Comparison of ENCODE assay signal across 14 cellular contexts in the genomic region with DNA sequence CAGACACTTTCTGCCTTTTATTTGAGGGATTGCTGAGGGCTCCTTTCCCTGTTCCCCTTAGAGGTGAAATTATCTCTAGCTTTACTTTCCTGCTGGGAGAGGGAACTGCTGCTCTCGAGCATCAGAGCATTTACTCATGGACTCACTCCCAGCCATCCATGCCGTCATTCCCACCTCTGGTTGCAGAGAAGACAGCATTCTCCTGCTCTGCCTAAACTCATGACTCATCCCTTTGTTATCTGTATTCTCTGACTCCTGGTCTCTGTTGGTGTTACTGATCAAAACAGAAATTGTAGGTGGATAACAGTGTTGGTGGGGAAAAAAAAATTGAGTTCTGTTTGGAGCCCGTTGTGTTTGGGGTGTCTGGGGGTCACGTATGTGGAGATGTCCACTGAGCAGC.
DNase-seq lines count a peak whose midpoint lies in the region; ATAC-seq, FAIRE-seq and TF ChIP-seq lines count a peak whose summit lies in the region.
"Had no signal": no experiment of that assay in that cellular context is flagged by ENCODE, and none has a peak within 500 bp of the region (broad histone marks: within the 10 kb centered on the region; RNA-seq: fewer than 3 reads in every experiment).

No MANE protein-coding gene starts in this region.

- H2BK5ac ChIP-seq in H9 (ENCODE audit: insufficient read length, low read length), result no peak overlapping the region

- H3K79me2 ChIP-seq in astrocyte (ENCODE audit: insufficient read depth, low read length) (no peaks in the 10 kb centered on the region), H9 (ENCODE audit: insufficient read depth, low read length) (no peaks in the 10 kb centered on the region)

- H4K91ac ChIP-seq in H9 (ENCODE audit: insufficient read length, low read depth, low read length), result no peak overlapping the region

- H3K27me3 Mint-ChIP-seq in astrocyte (ENCODE audit: low read depth, unreplicated experiment), result no peaks in the 10 kb centered on the region
- H3K27me3 Mint-ChIP-seq in H9 (ENCODE audit: low read depth), result peaks cover 37% of the 10 kb centered on the region

- H3K14ac ChIP-seq in H9 (ENCODE audit: insufficient read depth, low read length), result no peak overlapping the region

- H3K27me3 ChIP-seq in astrocyte (ENCODE audit: insufficient read depth, low read length), result no peaks in the 10 kb centered on the region
- H3K27me3 ChIP-seq in transverse colon, result peaks cover 12% of the 10 kb centered on the region
- no peaks in the 10 kb centered on the region for H3K27me3 ChIP-seq in H9 (ENCODE audit: insufficient read depth, low read length)

- H3K56ac ChIP-seq in H9 (ENCODE audit: insufficient read length, low read depth, low read length), result no peak overlapping the region

- intact Hi-C loops in transverse colon (cut with DNase I; ENCODE audit: low total_unique reads), result no loop called here

- DNase-seq in AG20443 (ENCODE audit: low spot score) (peak; percentile 85), HS-5 (ENCODE audit: low read depth) (peak; percentile 68), astrocyte (ENCODE audit: low read depth) (peak; percentile 97), iPS-NIHi7 (ENCODE audit: extremely low spot score) (peak; percentile 51), transverse colon (no peak), H9 (no peak), putamen (ENCODE audit: low spot score) (no peak)
- DNase-seq: CD4-positive, alpha-beta memory T cell; naive thymus-derived CD8-positive, alpha-beta T cell; NCI-H1930 had no signal

- H3K9me3 Mint-ChIP-seq in astrocyte (ENCODE audit: unreplicated experiment) (peaks cover 5% of the 10 kb centered on the region), H9 (peaks cover 5 to 6% of the 10 kb centered on the region in 2 experiments; a peak in 3 of 5 replicates)

- no peak overlapping the region for H2BK15ac ChIP-seq in H9 (ENCODE audit: low read depth, low read length)

- peak; percentile 98 for FAIRE-seq in astrocyte (lab: Jason Lieb, UNC)
- FAIRE-seq: GM12878 had no signal

- in situ Hi-C loops in transverse colon (cut with MboI; ENCODE audit: low pct_ligation_motif_present in 1 of 4, low pct_unique_long_range_greater_than_20kb in 1 of 4, low sequenced_read_pairs in 3 of 4), result no loop called here

- H2AFZ ChIP-seq in astrocyte (ENCODE audit: low read depth, low read length) (no peak overlapping the region), H9 (ENCODE audit: low read length) (no peak overlapping the region)

- no peak overlapping the region for H2AK5ac ChIP-seq in H9 (ENCODE audit: insufficient read length, low read length)

- no peak overlapping the region for H3K4me3 ChIP-seq in astrocyte (ENCODE audit: insufficient read depth, low read depth, low read length)
- H3K4me3 ChIP-seq in transverse colon, result no peak overlapping the region
- H3K4me3 ChIP-seq: GM12878 had no signal

- H3T11ph ChIP-seq in H9 (ENCODE audit: low read length), result no peak overlapping the region

- no peak for ATAC-seq in GM18867 (IDR thresholded peaks at IDR 0.05; ENCODE audit: unreplicated experiment)
- ATAC-seq: GM12878; naive thymus-derived CD8-positive, alpha-beta T cell had no signal

- H3K4me1 ChIP-seq in astrocyte (ENCODE audit: insufficient read depth, low read length) (peaks cover 23% of the 10 kb centered on the region), transverse colon (no peaks in the 10 kb centered on the region), H9 (ENCODE audit: insufficient read depth, low read length) (no peaks in the 10 kb centered on the region)

- H2BK20ac ChIP-seq in H9 (ENCODE audit: low read depth, low read length, poor library complexity, severe bottlenecking), result no peak overlapping the region

- H2BK12ac ChIP-seq in H9 (ENCODE audit: insufficient read length, low read depth, low read length), result no peak overlapping the region

- no peak overlapping the region for H2BK120ac ChIP-seq in H9 (ENCODE audit: low read depth, low read length, poor library complexity, severe bottlenecking)

- H3K23me2 ChIP-seq in H9 (ENCODE audit: insufficient read length, low read depth, low read length, poor library complexity, severe bottlenecking), result no peaks in the 10 kb centered on the region

- no peak overlapping the region for H3K4me3 Mint-ChIP-seq in astrocyte (ENCODE audit: unreplicated experiment)
- no peak overlapping the region for H3K4me3 Mint-ChIP-seq in H9
- H3K4me3 Mint-ChIP-seq: activated T-helper 1 cell treated with anti-CD3 and anti-CD28 coated beads, Interleukin-12 subunit alpha, Interleukin-12 subunit beta, Interleukin-2, Interleukin-4 antibody, amounts not matched to agents 30 ng/mL and 10 ng/mL and 1 ng/mL, durations not matched to agents 14 hours and 24 hours and 36 hours; CD4-positive, alpha-beta memory T cell; naive thymus-derived CD8-positive, alpha-beta T cell; stimulated activated naive CD8-positive, alpha-beta T cell treated with anti-CD3 and anti-CD28 coated beads, Interleukin-15, Interleukin-2, amounts not matched to agents 100 ng/mL and 50 ng/mL, for 24 hours had no signal

- H4K20me1 ChIP-seq in astrocyte (ENCODE audit: insufficient read depth, low read length) (no peaks in the 10 kb centered on the region), H9 (ENCODE audit: control insufficient read depth, insufficient read depth, insufficient read length) (no peaks in the 10 kb centered on the region)

- whole genome bisulfite sequencing in transverse colon (ENCODE audit: low coverage in 1 of 2), 2 donors, result 68 to 69% methylated on average over 2 to 4 of the region's 4 CpGs
- WGBS in H9 (ENCODE audit: extremely low coverage, insufficient read length, low lambda C conversion rate), result no CpG with 5 or more reads among the region's 4 CpGs

- H3K27ac Mint-ChIP-seq in astrocyte (ENCODE audit: unreplicated experiment) (no peak overlapping the region), H9 (no peak overlapping the region)
- H3K27ac Mint-ChIP-seq: activated T-helper 1 cell treated with anti-CD3 and anti-CD28 coated beads, Interleukin-12 subunit alpha, Interleukin-12 subunit beta, Interleukin-2, Interleukin-4 antibody, amounts not matched to agents 30 ng/mL and 10 ng/mL and 1 ng/mL, durations not matched to agents 14 hours and 24 hours and 36 hours; CD4-positive, alpha-beta memory T cell; naive thymus-derived CD8-positive, alpha-beta T cell; stimulated activated naive CD8-positive, alpha-beta T cell treated with anti-CD3 and anti-CD28 coated beads, Interleukin-15, Interleukin-2, amounts not matched to agents 100 ng/mL and 50 ng/mL, for 24 hours had no signal

- TF ChIP-seq EP300 in transverse colon (IDR thresholded peaks at IDR 0.05; ENCODE audit: low read depth), result no peak

- H3K9me3 ChIP-seq in astrocyte (ENCODE audit: insufficient read depth, low read depth, low read length), result peaks cover 4% of the 10 kb centered on the region
- peaks cover 0 to 3% of the 10 kb centered on the region in 2 donors for H3K9me3 ChIP-seq in transverse colon
- no peaks in the 10 kb centered on the region for H3K9me3 ChIP-seq in H9 (ENCODE audit: control insufficient read depth, low read depth, low read length)

- no peak for TF ChIP-seq POLR2A in transverse colon (IDR thresholded peaks at IDR 0.05)

- no peaks in the 10 kb centered on the region for H3K36me3 ChIP-seq in astrocyte (ENCODE audit: insufficient read depth, low read length)
- H3K36me3 ChIP-seq in transverse colon, result no peaks in the 10 kb centered on the region

- H3K23ac ChIP-seq in H9 (ENCODE audit: insufficient read length, low read depth, low read length), result no peak overlapping the region

- no peak overlapping the region for H4K8ac ChIP-seq in H9 (replicated peaks; ENCODE audit: insufficient read length, low read depth, low read length)

- H3K27ac ChIP-seq in astrocyte (ENCODE audit: low read depth, low read length), result peak overlapping the region; percentile 80
- no peak overlapping the region for H3K27ac ChIP-seq in transverse colon
- H3K27ac ChIP-seq in H9 (ENCODE audit: insufficient read length, low read depth, low read length), result no peak overlapping the region

- H3K4me1 Mint-ChIP-seq in astrocyte (ENCODE audit: low read depth, unreplicated experiment) (peaks cover 16% of the 10 kb centered on the region), H9 (no peaks in the 10 kb centered on the region; a peak in 1 of 4 replicates)
- H3K4me1 Mint-ChIP-seq: CD4-positive, alpha-beta memory T cell; naive thymus-derived CD8-positive, alpha-beta T cell had no signal

- peak overlapping the region; percentile 68 for H3K4me2 ChIP-seq in astrocyte (ENCODE audit: low read length)
- no peak overlapping the region for H3K4me2 ChIP-seq in H9 (ENCODE audit: insufficient read depth, insufficient read length, low read length)

- peak overlapping the region; percentile 32 for H3K9ac ChIP-seq in astrocyte (ENCODE audit: low read length)
- H3K9ac ChIP-seq in H9 (ENCODE audit: extremely low read depth, insufficient read length, low read length), result no peak overlapping the region

- H3K18ac ChIP-seq in H9 (ENCODE audit: insufficient read length, low read depth, low read length), result no peak overlapping the region

- H3K79me1 ChIP-seq in H9 (ENCODE audit: insufficient read depth, low read depth, low read length, poor library complexity, severe bottlenecking), result no peaks in the 10 kb centered on the region

- no peak overlapping the region for H4K5ac ChIP-seq in H9 (ENCODE audit: insufficient read length, low read depth, low read length)

- H3K4ac ChIP-seq in H9 (ENCODE audit: low read depth, low read length), result no peak overlapping the region

- TF ChIP-seq CTCF in astrocyte (IDR thresholded peaks at IDR 0.05; ENCODE audit: insufficient read depth, low read depth, low read length), result no peak
- TF ChIP-seq CTCF in transverse colon (IDR thresholded peaks at IDR 0.05), result no peak
- TF ChIP-seq CTCF in H9 (conservative IDR thresholded peaks at IDR 0.05), result no peak

- H3K36me3 Mint-ChIP-seq in astrocyte (ENCODE audit: low read depth, unreplicated experiment), result peaks cover 3% of the 10 kb centered on the region
- no peaks in the 10 kb centered on the region; a peak in 1 of 7 replicates for H3K36me3 Mint-ChIP-seq in H9 (ENCODE audit: insufficient read depth in 1 of 3, low read depth in 3 of 3)

Comparison
In these comparisons a context has a peak if more than half of its experiments do, and no peak if none do; other contexts are left out.
1. DNase-seq: peak in AG20443 (single experiment), HS-5 (single experiment), astrocyte (single experiment) and iPS-NIHi7 (single experiment); none in transverse colon (single experiment), H9 (single experiment) and putamen (single experiment).